17 cellular contexts compared by ENCODE assay signal in genomic region chr5:110517396-110517795, GRCh38.
"Had no signal": no experiment of that assay in that cellular context is flagged by ENCODE, and none has a peak within 500 bp of the region (broad histone marks: within the 10 kb centered on the region; RNA-seq: fewer than 3 reads in every experiment).

No MANE protein-coding gene starts in this region.

- H3K36me3 ChIP-seq: right lobe of liver, tibial artery had no signal

- ATAC-seq: activated CD8-positive, alpha-beta memory T cell treated with anti-CD3 and anti-CD28 coated beads, Interleukin-2, amount 10 ng/mL, durations not matched to agents 7 days and 5 days; foreskin keratinocyte; left cardiac atrium; naive thymus-derived CD4-positive, alpha-beta T cell; right lobe of liver; stimulated activated memory B cell treated with anti-CD40 and anti-IgM and Interleukin-4, amounts not matched to agents 10 μg/mL and 1 μg/mL and 100 μg/mL, for 72 hours had no signal

- H3K27ac ChIP-seq: foreskin keratinocyte, right lobe of liver, tibial artery had no signal

- DNase-seq: activated CD4-positive, alpha-beta T cell treated with anti-CD3 and anti-CD28 coated beads for 1 hour; activated CD4-positive, alpha-beta T cell treated with anti-CD3 and anti-CD28 coated beads, Interleukin-2, amount 50 U/mL, for 48 hours; activated CD8-positive, alpha-beta memory T cell treated with anti-CD3 and anti-CD28 coated beads, Interleukin-2, amount 10 ng/mL, durations not matched to agents 7 days and 5 days; activated gamma-delta T cell treated with Interleukin-2 at 50 U/mL for 16 hours; activated naive CD8-positive, alpha-beta T cell treated with anti-CD3 and anti-CD28 coated beads, Interleukin-2, amount 10 ng/mL, durations not matched to agents 7 days and 5 days; activated T-cell treated with anti-CD3 and anti-CD28 coated beads, Interleukin-2, amount 50 U/mL, for 24 hours; aorta; foreskin keratinocyte; head of caudate nucleus; left cardiac atrium; naive thymus-derived CD4-positive, alpha-beta T cell; posterior cingulate gyrus; right lobe of liver; SW 1271; tibial artery had no signal

- H3K4me3 ChIP-seq: lung, right lobe of liver, tibial artery had no signal

- H3K4me1 ChIP-seq: foreskin keratinocyte, right lobe of liver, tibial artery had no signal

- H3K27me3 ChIP-seq: foreskin keratinocyte, right lobe of liver, tibial artery had no signal

- H3K9me3 ChIP-seq: right lobe of liver had no signal
